Comparison of ENCODE assay signal across 8 cellular contexts in genomic region chr3:24829632-24830229, GRCh38.
DNase-seq lines count a peak whose midpoint lies in the region; ATAC-seq, FAIRE-seq and TF ChIP-seq lines count a peak whose summit lies in the region.

No MANE protein-coding gene starts in this region.

- peaks cover 10% of the 10 kb centered on the region for H3K9me3 Mint-ChIP-seq in natural killer cell treated with Interleukin-12 subunit alpha and Interleukin-12 subunit beta and Interleukin-15 and Interleukin-18, amount 100 ng/mL, for 72 hours

- H3K27ac Mint-ChIP-seq in natural killer cell treated with Interleukin-12 subunit alpha and Interleukin-12 subunit beta and Interleukin-15 and Interleukin-18, amount 100 ng/mL, for 72 hours, result no peak overlapping the region

- no peaks in the 10 kb centered on the region for H3K36me3 Mint-ChIP-seq in natural killer cell treated with Interleukin-12 subunit alpha and Interleukin-12 subunit beta and Interleukin-15 and Interleukin-18, amount 100 ng/mL, for 72 hours

- H3K27me3 Mint-ChIP-seq in natural killer cell treated with Interleukin-12 subunit alpha and Interleukin-12 subunit beta and Interleukin-15 and Interleukin-18, amount 100 ng/mL, for 72 hours, result peaks cover 37 to 50% of the 10 kb centered on the region in 2 donors

- peak overlapping the region; percentile 16 for H3K4me3 Mint-ChIP-seq in natural killer cell treated with Interleukin-12 subunit alpha and Interleukin-12 subunit beta and Interleukin-15 and Interleukin-18, amount 100 ng/mL, for 72 hours

- H3K4me1 Mint-ChIP-seq in natural killer cell treated with Interleukin-12 subunit alpha and Interleukin-12 subunit beta and Interleukin-15 and Interleukin-18, amount 100 ng/mL, for 72 hours (ENCODE audit: low read depth in 2 of 2), result peaks cover 0 to 6% of the 10 kb centered on the region in 2 donors

- H3K4me3 ChIP-seq in LNCaP clone FGC (ENCODE audit: low read depth, low read length), result peak overlapping the region; percentile 68

- DNase-seq in AG20443 (ENCODE audit: low spot score), result peak; percentile 18
- DNase-seq in LNCaP clone FGC (ENCODE audit: low read depth), result peak; percentile 43
- no peak for DNase-seq in natural killer cell treated with Interleukin-12 subunit alpha and Interleukin-12 subunit beta and Interleukin-15 and Interleukin-18, amount 100 ng/mL, for 72 hours (ENCODE audit: low spot score)
- no peak for DNase-seq in HTR-8/SVneo (ENCODE audit: insufficient read length, low spot score)
- no peak for DNase-seq in OCI-M2 (lab: John Stamatoyannopoulos, UW; ENCODE audit: unreplicated experiment)

- TF ChIP-seq CTCF in LNCaP clone FGC (IDR thresholded peaks at IDR 0.05; ENCODE audit: control insufficient read depth, extremely low read depth, insufficient read depth), result no peak

- peak; percentile 65 for ATAC-seq in esophagus mucosa
- no peak for ATAC-seq in natural killer cell treated with Interleukin-12 subunit alpha and Interleukin-12 subunit beta and Interleukin-15 and Interleukin-18, amount 100 ng/mL, for 72 hours
- ATAC-seq in HG03442 (IDR thresholded peaks at IDR 0.05; ENCODE audit: unreplicated experiment), result no peak
- ATAC-seq in HG03439 (IDR thresholded peaks at IDR 0.05; ENCODE audit: unreplicated experiment), result no peak

- FAIRE-seq in HTR-8/SVneo (lab: Jason Lieb, UNC), result no peak

Comparison
In these comparisons a context has a peak if more than half of its experiments do, and no peak if none do; other contexts are left out.
1. DNase-seq: peak in AG20443 (single experiment) and LNCaP clone FGC (single experiment); none in natural killer cell treated with Interleukin-12 subunit alpha and Interleukin-12 subunit beta and Interleukin-15 and Interleukin-18, amount 100 ng/mL, for 72 hours (single experiment), HTR-8/SVneo (single experiment) and OCI-M2 (single experiment).